8 cellular contexts compared by ENCODE assay signal in genomic region chr10:62805139-62806092, GRCh38. TPM values are rescaled to one million over a fixed set of nuclear protein-coding genes. Genes with fewer than 3 reads are reported as not detected.
DNase-seq lines count a peak whose midpoint lies in the region; ATAC-seq and TF ChIP-seq lines count a peak whose summit lies in the region.

No MANE protein-coding gene starts in this region.

- H3K4me1 ChIP-seq in foreskin keratinocyte = peaks cover 12% of the 10 kb centered on the region

- CTCF ChIA-PET in GM10248 (lab: Yijun Ruan, JAX) = interaction anchor here (0.9 to 16.5 kb wide), 8 partner anchors 10 to 228 kb away, joined by 3 to 239 read pairs (median 4); no protein-coding TSS in a partner anchor

- POLR2A ChIA-PET in GM10248 (lab: Yijun Ruan, JAX) = interaction anchor here (1.3 to 1.4 kb wide), 2 partner anchors 26 to 71 kb away, joined by 5 read pairs; no protein-coding TSS in a partner anchor

- no peaks in the 10 kb centered on the region for H3K27me3 ChIP-seq in foreskin keratinocyte

- H3K9me3 Mint-ChIP-seq in activated T-helper 17 cell treated with anti-CD3 and anti-CD28 coated beads, Interleukin-2, amount 50 U/mL, for 72 hours = no peaks in the 10 kb centered on the region

- H3K36me3 Mint-ChIP-seq in activated T-helper 17 cell treated with anti-CD3 and anti-CD28 coated beads, Interleukin-2, amount 50 U/mL, for 72 hours (ENCODE audit: low read depth) = peaks cover 57% of the 10 kb centered on the region

- H3K4me3 Mint-ChIP-seq in activated T-helper 17 cell treated with anti-CD3 and anti-CD28 coated beads, Interleukin-2, amount 50 U/mL, for 72 hours = peak overlapping the region; percentile 94

- ATAC-seq in GM21786 (IDR thresholded peaks at IDR 0.05; ENCODE audit: unreplicated experiment) (peak; percentile 4), foreskin keratinocyte (peak; percentile 42), omental fat pad (ENCODE audit: low FRiP score) (peak; percentile 22), GM18517 (IDR thresholded peaks at IDR 0.05; ENCODE audit: unreplicated experiment) (no peak)
- peak; percentile 20 for ATAC-seq in activated T-helper 17 cell treated with anti-CD3 and anti-CD28 coated beads, Interleukin-2, amount 50 U/mL, for 72 hours (replicated peaks)

- H3K27me3 Mint-ChIP-seq in activated T-helper 17 cell treated with anti-CD3 and anti-CD28 coated beads, Interleukin-2, amount 50 U/mL, for 72 hours = no peaks in the 10 kb centered on the region

- peaks cover 26% of the 10 kb centered on the region for H3K4me1 Mint-ChIP-seq in activated T-helper 17 cell treated with anti-CD3 and anti-CD28 coated beads, Interleukin-2, amount 50 U/mL, for 72 hours

- TF ChIP-seq CTCF in GM10248 (IDR thresholded peaks at IDR 0.05; ENCODE audit: control extremely low read depth, extremely low read depth, low read depth, missing control alignments) (no peak), foreskin keratinocyte (conservative IDR thresholded peaks at IDR 0.05) (no peak), omental fat pad (IDR thresholded peaks at IDR 0.05) (no peak)

- peak overlapping the region; percentile 100 for H3K27ac Mint-ChIP-seq in activated T-helper 17 cell treated with anti-CD3 and anti-CD28 coated beads, Interleukin-2, amount 50 U/mL, for 72 hours

- DNase-seq in GM10248 (ENCODE audit: extremely low spot score) (peak; percentile 26), Kasumi-1 (lab: John Stamatoyannopoulos, UW) (peak; percentile 53 to 56), foreskin keratinocyte (peak; percentile 20 to 35), omental fat pad (ENCODE audit: low spot score) (no peak), SKM-1 treated with dmso at 0.1 percent for 144 hours (lab: John Stamatoyannopoulos, UW; ENCODE audit: unreplicated experiment) (no peak)

- peak overlapping the region; percentile 78 for H3K27ac ChIP-seq in foreskin keratinocyte

RNA-seq across cellular contexts. Expression of gene ADO, which starts 0.9 kb away (rescaled TPM):
- 10 to 100 TPM; 11.5 to 15.4 TPM for total RNA-seq in activated T-helper 17 cell treated with anti-CD3 and anti-CD28 coated beads, Interleukin-2, amount 50 U/mL, for 72 hours
- 15.0 and 16.2 TPM in 2 replicates for total RNA-seq in foreskin keratinocyte
- 8.2 and 9.0 TPM in 2 replicates for polyA plus RNA-seq in foreskin keratinocyte
- total RNA-seq in omental fat pad = 10 to 100 TPM; 16.6 to 28.5 (median 20.6) TPM

RNA-seq across cellular contexts. Expression of gene EGR2, which starts 10.8 kb away (rescaled TPM):
- 10 to 100 TPM in 1 of 2 donors, 1 to 10 TPM in 1; 5.5 to 94.4 TPM for total RNA-seq in activated T-helper 17 cell treated with anti-CD3 and anti-CD28 coated beads, Interleukin-2, amount 50 U/mL, for 72 hours
- total RNA-seq in foreskin keratinocyte (0.03 TPM in 1 of 2 replicates, not detected in the other), omental fat pad (10 to 100 TPM in 1 of 4 donors, 1 to 10 TPM in 3; 5.0 to 11.6 (median 5.7) TPM)
- 0.06 TPM in 1 of 2 replicates, not detected in the other for polyA plus RNA-seq in foreskin keratinocyte

Comparison
In these comparisons a context has a peak if more than half of its experiments do, and no peak if none do; other contexts are left out.
1. DNase-seq: peak in GM10248 (single experiment), Kasumi-1 (2 of 2) and foreskin keratinocyte (2 of 2); none in omental fat pad (single experiment) and SKM-1 treated with dmso at 0.1 percent for 144 hours (single experiment).